ENCODE assay signal across 8 cellular contexts in genomic region chr12:51246254-51246853, GRCh38. TPM values are rescaled to one million over a fixed set of nuclear protein-coding genes. Genes with fewer than 3 reads are reported as not detected.
DNase-seq lines count a peak whose midpoint lies in the region; TF ChIP-seq lines count a peak whose summit lies in the region.

No MANE protein-coding gene starts in this region.

- peak overlapping the region; percentile 59 for H2AFZ ChIP-seq in osteoblast (ENCODE audit: low read length)

- peaks cover 49% of the 10 kb centered on the region for H3K79me2 ChIP-seq in osteoblast (ENCODE audit: insufficient read depth, low read length)

- H3K27ac ChIP-seq in esophagus (ENCODE audit: low read depth in 2 of 2, low read length in 1 of 2) (peak overlapping the region; percentile 34 to 50), osteoblast (ENCODE audit: low read depth, low read length) (peak overlapping the region; percentile 44), dorsolateral prefrontal cortex (peak overlapping the region in 22 of 59 donors; percentile 3 to 65 (median 30))

- peak; percentile 15 for TF ChIP-seq CTCF in GM20000 (IDR thresholded peaks at IDR 0.05; ENCODE audit: extremely low read depth, missing control alignments)
- no peak for TF ChIP-seq CTCF in osteoblast (IDR thresholded peaks at IDR 0.05; ENCODE audit: extremely low read depth, low read depth, low read length)
- no peak for TF ChIP-seq CTCF in dorsolateral prefrontal cortex (IDR thresholded peaks at IDR 0.05 in 54 of 56, conservative IDR thresholded peaks at IDR 0.05 in 2 of 56; ENCODE audit: low read depth in 1 of 56, partially characterized antibody in 56 of 56)

- no peaks in the 10 kb centered on the region for H4K20me1 ChIP-seq in osteoblast (ENCODE audit: insufficient read depth, low read length)

- DNase-seq in A172 (ENCODE audit: low spot score) (peak; percentile 78), GM20000 (ENCODE audit: low spot score) (no peak), SW480 (ENCODE audit: low spot score) (peak; percentile 38), osteoblast (ENCODE audit: insufficient read length, low spot score, missing footprints) (peak; percentile 88), occipital lobe (lab: John Stamatoyannopoulos, UW) (no peak), G401 (ENCODE audit: low spot score) (no peak), dorsolateral prefrontal cortex (no peak)

- no peak overlapping the region for H3K4me3 ChIP-seq in esophagus (ENCODE audit: low read depth in 1 of 2, low read length in 2 of 2)
- H3K4me3 ChIP-seq in osteoblast (ENCODE audit: insufficient read depth, low read length): peak overlapping the region; percentile 13
- H3K4me3 ChIP-seq in dorsolateral prefrontal cortex: no peak overlapping the region

- H3K36me3 ChIP-seq in esophagus (ENCODE audit: control insufficient read depth in 2 of 2, insufficient read depth in 2 of 2, low read length in 1 of 2) (peaks cover 6 to 24% of the 10 kb centered on the region in 2 donors), osteoblast (ENCODE audit: insufficient read depth, low read length) (peaks cover 46% of the 10 kb centered on the region)

- intact Hi-C loops in dorsolateral prefrontal cortex (cut with DNase I): no loop called here

- in situ Hi-C loops in G401 (cut with HindIII; ENCODE audit: low sequenced_read_pairs): no loop called here

- H3K27me3 ChIP-seq in esophagus (ENCODE audit: control insufficient read depth in 1 of 2, insufficient read depth in 2 of 2, low read length in 2 of 2) (no peaks in the 10 kb centered on the region), osteoblast (ENCODE audit: insufficient read depth, low read length) (no peaks in the 10 kb centered on the region), dorsolateral prefrontal cortex (no peaks in the 10 kb centered on the region)

- H3K4me1 ChIP-seq in esophagus (ENCODE audit: control insufficient read depth in 2 of 2, insufficient read depth in 2 of 2, low read length in 1 of 2): no peaks in the 10 kb centered on the region
- H3K4me1 ChIP-seq in osteoblast (ENCODE audit: insufficient read depth, low read length): peaks cover 16% of the 10 kb centered on the region

- peak overlapping the region; percentile 57 for H3K4me2 ChIP-seq in osteoblast (ENCODE audit: insufficient read depth, low read length)

- WGBS in esophagus, 2 donors: 50 to 58% methylated on average over 7 of the region's 7 CpGs

- H3K9me3 ChIP-seq in esophagus (ENCODE audit: control insufficient read depth in 2 of 2, insufficient read depth in 1 of 2, low read depth in 1 of 2, low read length in 1 of 2) (no peaks in the 10 kb centered on the region), osteoblast (ENCODE audit: low read depth, low read length) (no peaks in the 10 kb centered on the region)

RNA-seq across cellular contexts. Expression of gene DAZAP2, which starts 7.7 kb away (rescaled TPM):
- 187 and 225 TPM in 2 replicates for total RNA-seq in A172 (2014; rRNA removed; shearing (Covaris generic))
- polyA plus RNA-seq in esophagus: 100 to 1,000 TPM in 1 of 2 donors, 10 to 100 TPM in 1; 66.5 to 185 TPM
- total RNA-seq in osteoblast: 160 and 169 TPM in 2 replicates
- 66.8 TPM for total RNA-seq in occipital lobe
- total RNA-seq in G401 (2014; rRNA removed; shearing (Covaris generic)): 88.8 and 94.2 TPM in 2 replicates
- total RNA-seq in dorsolateral prefrontal cortex: 100 to 1,000 TPM in 119 of 120 experiments, 10 to 100 TPM in 1; 91.8 to 231 (median 151) TPM

RNA-seq across cellular contexts. Expression of gene SMAGP, which starts 23.9 kb away (rescaled TPM):
- 11.2 and 16.8 TPM in 2 replicates for total RNA-seq in A172 (2014; rRNA removed; shearing (Covaris generic))
- 100 to 1,000 TPM in 1 of 2 donors, 10 to 100 TPM in 1; 75.2 to 149 TPM for polyA plus RNA-seq in esophagus
- 9.8 and 13.6 TPM in 2 replicates for total RNA-seq in osteoblast
- 3.1 TPM for total RNA-seq in occipital lobe
- 2.7 and 7.5 TPM in 2 replicates for total RNA-seq in G401 (2014; rRNA removed; shearing (Covaris generic))
- 1 to 10 TPM in 67 of 120 experiments, under 1 TPM in 34, not detected in 19; 0.23 to 3.3 (median 1.4) TPM for total RNA-seq in dorsolateral prefrontal cortex

RNA-seq across cellular contexts. Expression of gene POU6F1, which starts 28.5 kb away (rescaled TPM):
- 0.81 and 1.0 TPM in 2 replicates for total RNA-seq in A172 (2014; rRNA removed; shearing (Covaris generic))
- polyA plus RNA-seq in esophagus: 1 to 10 TPM; 2.5 to 3.6 TPM
- total RNA-seq in osteoblast: 6.8 and 7.6 TPM in 2 replicates
- 14.5 TPM for total RNA-seq in occipital lobe
- 0.98 and 4.1 TPM in 2 replicates for total RNA-seq in G401 (2014; rRNA removed; shearing (Covaris generic))
- total RNA-seq in dorsolateral prefrontal cortex: 100 to 1,000 TPM in 9 of 120 experiments, 10 to 100 TPM in 111; 55.9 to 145 (median 76.9) TPM

Comparison
In these comparisons a context has a peak if more than half of its experiments do, and no peak if none do; other contexts are left out.
1. DNase-seq: peak in A172 (single experiment), SW480 (single experiment) and osteoblast (single experiment); none in GM20000 (single experiment), occipital lobe (single experiment), G401 (single experiment) and dorsolateral prefrontal cortex (0 of 10).